ENCODE assay signal across 19 cellular contexts in genomic region chr3:171011536-171012336, GRCh38. TPM values are rescaled to one million over a fixed set of nuclear protein-coding genes. Genes with fewer than 3 reads are reported as not detected.
DNase-seq lines count a peak whose midpoint lies in the region; ATAC-seq, FAIRE-seq and TF ChIP-seq lines count a peak whose summit lies in the region.
"Had no signal": no experiment of that assay in that cellular context is flagged by ENCODE, and none has a peak within 500 bp of the region (broad histone marks: within the 10 kb centered on the region; RNA-seq: fewer than 3 reads in every experiment).

No MANE protein-coding gene starts in this region.

- no peaks in the 10 kb centered on the region for H3K36me3 Mint-ChIP-seq in MCF 10A (ENCODE audit: insufficient read depth, unreplicated experiment)

- H3K4me2 ChIP-seq in K562 (ENCODE audit: insufficient read depth, low read length) (no peak overlapping the region), HepG2 (ENCODE audit: low read depth, low read length) (no peak overlapping the region)

- intact Hi-C loops in K562 (cut with micrococcal nuclease): no loop called here
- intact Hi-C loops in HepG2 (cut with micrococcal nuclease; ENCODE audit: unreplicated experiment): no loop called here
- intact Hi-C loops in MCF 10A (cut with micrococcal nuclease): no loop called here

- H3K4me1 ChIP-seq in HEK293 (ENCODE audit: control insufficient read depth, insufficient read depth, low read length) (no peaks in the 10 kb centered on the region), K562 (replicated peaks in 1 of 2; ENCODE audit: control insufficient read depth in 2 of 2, insufficient read depth in 2 of 2, low read length in 2 of 2) (peaks cover 0 to 9% of the 10 kb centered on the region in 2 experiments; a peak in 2 of 5 replicates), HepG2 (ENCODE audit: insufficient read depth, low read length) (peaks cover 56% of the 10 kb centered on the region), small intestine (ENCODE audit: control insufficient read depth in 2 of 2, insufficient read depth in 1 of 2, low read depth in 1 of 2, low read length in 1 of 2) (peaks cover 0 to 5% of the 10 kb centered on the region in 2 donors)
- H3K4me1 ChIP-seq: BE2C had no signal

- H3K4me3 ChIP-seq in HEK293 (ENCODE audit: low read depth, low read length): no peak overlapping the region
- H3K4me3 ChIP-seq in K562: no peak overlapping the region
- H3K4me3 ChIP-seq in HepG2 (replicated peaks in 1 of 3; ENCODE audit: insufficient read depth in 1 of 3, low read depth in 2 of 3, low read length in 3 of 3): no peak overlapping the region
- H3K4me3 ChIP-seq in small intestine (ENCODE audit: low read depth in 1 of 2, low read length in 2 of 2): no peak overlapping the region
- H3K4me3 ChIP-seq: GM12878 had no signal

- no peaks in the 10 kb centered on the region for H3K9me1 ChIP-seq in K562 (ENCODE audit: control insufficient read depth, insufficient read depth, low read length)

- H3K4me1 Mint-ChIP-seq in MCF 10A (ENCODE audit: insufficient read depth, unreplicated experiment): no peaks in the 10 kb centered on the region
- H3K4me1 Mint-ChIP-seq: H9 had no signal

- no peaks in the 10 kb centered on the region for H3K9me3 Mint-ChIP-seq in MCF 10A (ENCODE audit: unreplicated experiment)
- H3K9me3 Mint-ChIP-seq: CD4-positive, alpha-beta T cell; H9 had no signal

- TF ChIP-seq POLR2A in K562 (conservative IDR thresholded peaks at IDR 0.05) (no peak), HepG2 (IDR thresholded peaks at IDR 0.05; ENCODE audit: insufficient read depth in 1 of 2, low read depth in 2 of 2, low read length in 2 of 2) (no peak)

- BruUV-seq in K562 (replicated peaks; lab: Mats Ljungman, UMichigan): no TSS peak
- BruUV-seq in HepG2 (replicated peaks; lab: Mats Ljungman, UMichigan): no TSS peak
- BruUV-seq in MCF 10A (replicated peaks; lab: Mats Ljungman, UMichigan): no TSS peak

- no peaks in the 10 kb centered on the region for H3K27me3 Mint-ChIP-seq in MCF 10A (ENCODE audit: insufficient read depth, unreplicated experiment)

- H3K4me3 Mint-ChIP-seq in MCF 10A (ENCODE audit: unreplicated experiment): no peak overlapping the region
- H3K4me3 Mint-ChIP-seq: CD4-positive, alpha-beta T cell; H9 had no signal

- H3K27me3 ChIP-seq in K562 (ENCODE audit: control insufficient read depth in 2 of 2, insufficient read depth in 2 of 2, low read length in 2 of 2) (no peaks in the 10 kb centered on the region), HepG2 (ENCODE audit: control insufficient read depth in 1 of 2, insufficient read depth in 2 of 2, low read length in 2 of 2) (no peaks in the 10 kb centered on the region), small intestine (ENCODE audit: control insufficient read depth in 2 of 2, insufficient read depth in 2 of 2, low read length in 2 of 2) (peaks cover 0 to 2% of the 10 kb centered on the region in 2 donors)
- H3K27me3 ChIP-seq: BE2C had no signal

- FAIRE-seq in K562 (lab: Jason Lieb, UNC) (no peak), HepG2 (lab: Jason Lieb, UNC) (no peak), small intestine (lab: Jason Lieb, UNC) (no peak)
- FAIRE-seq: GM12878 had no signal

- H3K27ac ChIP-seq in HEK293 (ENCODE audit: extremely low read depth, low read depth, low read length) (no peak overlapping the region), K562 (ENCODE audit: extremely low read depth, low read depth, low read length) (no peak overlapping the region), HepG2 (ENCODE audit: extremely low read length, insufficient read depth, low read length) (no peak overlapping the region), small intestine (ENCODE audit: low read depth in 1 of 2, low read length in 1 of 2) (no peak overlapping the region)

- H4K20me1 ChIP-seq in K562 (replicated peaks; ENCODE audit: control insufficient read depth, insufficient read depth, low read length) (no peaks in the 10 kb centered on the region), HepG2 (ENCODE audit: insufficient read depth, low read length) (no peaks in the 10 kb centered on the region)

- H3K9me3 ChIP-seq in HEK293 (ENCODE audit: control insufficient read depth, insufficient read depth, low read depth, low read length): no peaks in the 10 kb centered on the region
- H3K9me3 ChIP-seq in K562 (replicated peaks; ENCODE audit: control insufficient read depth, insufficient read depth, low read depth, low read length): no peaks in the 10 kb centered on the region
- H3K9me3 ChIP-seq in HepG2 (ENCODE audit: low read length): no peaks in the 10 kb centered on the region
- no peaks in the 10 kb centered on the region for H3K9me3 ChIP-seq in small intestine (ENCODE audit: control insufficient read depth, low read depth)
- H3K9me3 ChIP-seq: BE2C had no signal

- H2AFZ ChIP-seq in K562 (ENCODE audit: low read depth, low read length): no peak overlapping the region
- no peak overlapping the region for H2AFZ ChIP-seq in HepG2 (ENCODE audit: low read length)

- in situ Hi-C loops in K562 (cut with MboI) (no loop called here), HepG2 (cut with HindIII; ENCODE audit: extremely low pct_ligation_motif_present, low pct_unique_long_range_greater_than_20kb) (no loop called here)

- CTCF ChIA-PET in HEK293 (lab: Yijun Ruan, JAX) (no interaction called here), K562 (lab: Yijun Ruan, JAX; ENCODE audit: low intra/inter-chr PET ratio) (no interaction called here), HepG2 (lab: Yijun Ruan, JAX; ENCODE audit: low intra/inter-chr PET ratio, low total read pairs) (no interaction called here), MCF 10A (lab: Yijun Ruan, JAX) (interaction anchor here (0.5 to 0.6 kb wide), 2 partner anchors 70 to 110 kb away, joined by 3 read pairs; no protein-coding TSS in a partner anchor)

- 4% methylated on average over 4 of the region's 4 CpGs for WGBS in K562 (ENCODE audit: insufficient coverage, low coverage, missing lambda C conversion rate)
- 97% methylated on average over 4 of the region's 4 CpGs for WGBS in HepG2 (ENCODE audit: low lambda C conversion rate)
- 59 to 82% (median 64%) methylated on average over 4 of the region's 4 CpGs for WGBS in small intestine, 3 donors

- H3K79me2 ChIP-seq in K562 (ENCODE audit: control insufficient read depth, insufficient read depth, low read length) (no peaks in the 10 kb centered on the region), HepG2 (ENCODE audit: insufficient read depth, low read length) (no peaks in the 10 kb centered on the region)

- H3K36me3 ChIP-seq in HEK293 (ENCODE audit: control insufficient read depth in 2 of 2, insufficient read depth in 1 of 2, low read length in 2 of 2): no peaks in the 10 kb centered on the region
- no peaks in the 10 kb centered on the region for H3K36me3 ChIP-seq in K562 (ENCODE audit: control insufficient read depth, insufficient read depth, low read length)
- peaks cover 8 to 29% of the 10 kb centered on the region in 2 experiments for H3K36me3 ChIP-seq in HepG2 (replicated peaks in 1 of 2; ENCODE audit: control insufficient read depth in 1 of 2, insufficient read depth in 2 of 2, low read length in 2 of 2)
- H3K36me3 ChIP-seq in small intestine (ENCODE audit: control insufficient read depth in 2 of 2, insufficient read depth in 2 of 2, low read length in 2 of 2): peaks cover 0 to 14% of the 10 kb centered on the region in 2 donors
- H3K36me3 ChIP-seq: BE2C had no signal

- TF ChIP-seq CTCF in HEK293 (tag by site-specific recombination; IDR thresholded peaks at IDR 0.05) (no peak), K562 (IDR thresholded peaks at IDR 0.05 in 2 of 3, conservative IDR thresholded peaks at IDR 0.05 in 1 of 3; ENCODE audit: insufficient read depth in 2 of 3, low read depth in 1 of 3, low read length in 3 of 3) (no peak), HepG2 (CRISPR knock-in tag; IDR thresholded peaks at IDR 0.05) (no peak), MCF 10A (IDR thresholded peaks at IDR 0.05; ENCODE audit: unreplicated experiment) (no peak)

- DNase-seq in K562 (ENCODE audit: extremely low read depth in 1 of 4, low spot score in 3 of 4) (no peak), HepG2 (ENCODE audit: low spot score) (no peak), small intestine (peak; percentile 53), CD1c-positive myeloid dendritic cell (ENCODE audit: extremely low spot score) (no peak), foreskin melanocyte (no peak), MCF 10A (ENCODE audit: unreplicated experiment) (no peak)
- DNase-seq: ACHN; BE2C; C1 segment of cervical spinal cord; CD4-positive, alpha-beta T cell; DMS153; DND-41; EL; GOT3; H9; KBM-7 had no signal

- POLR2A ChIA-PET in HEK293 (lab: Yijun Ruan, JAX) (interaction anchor here (0.8 kb wide), 1 partner anchor 12 kb away, joined by 3 read pairs; no protein-coding TSS in a partner anchor), K562 (lab: Yijun Ruan, JAX) (interaction anchor here (1.1 kb wide), 1 partner anchor 10 kb away, joined by 3 read pairs; no protein-coding TSS in a partner anchor), HepG2 (lab: Yijun Ruan, JAX) (no interaction called here), MCF 10A (lab: Yijun Ruan, JAX) (interaction anchor here (0.6 to 0.7 kb wide), 2 partner anchors 32 to 273 kb away, joined by 3 read pairs; no protein-coding TSS in a partner anchor)

- H3K9ac ChIP-seq in K562 (ENCODE audit: insufficient read depth in 1 of 2, low read depth in 2 of 2, low read length in 2 of 2) (no peak overlapping the region), HepG2 (ENCODE audit: insufficient read depth, low read depth, low read length) (no peak overlapping the region)

- no peak overlapping the region for H3K27ac Mint-ChIP-seq in MCF 10A (ENCODE audit: low read depth, unreplicated experiment)
- H3K27ac Mint-ChIP-seq: CD4-positive, alpha-beta T cell; H9 had no signal

- TF ChIP-seq EP300 in K562 (IDR thresholded peaks at IDR 0.05; ENCODE audit: low read length) (no peak), HepG2 (IDR thresholded peaks at IDR 0.05; ENCODE audit: low read depth in 2 of 2, low read length in 2 of 2) (no peak), HepG2 (CRISPR knock-in tag; IDR thresholded peaks at IDR 0.05; ENCODE audit: borderline replicate concordance) (no peak)

- ATAC-seq in K562 (no peak), HepG2 (no peak)
- ATAC-seq: GM12878 had no signal

- no peak for TF ChIP-seq RAD21 in K562 (CRISPR knock-in tag; conservative IDR thresholded peaks at IDR 0.05 in 1 of 2, IDR thresholded peaks at IDR 0.05 in 1 of 2)
- TF ChIP-seq RAD21 in HepG2 (CRISPR knock-in tag; IDR thresholded peaks at IDR 0.05): no peak

RNA-seq across cellular contexts. Expression of gene SLC2A2, which starts 14.8 kb away (rescaled TPM):
- total RNA-seq in K562 (2011; cell fraction: chromatin; rRNA removed; ENCODE audit: low replicate concordance): not detected in 2 replicates
- not detected in 2 replicates for total RNA-seq in K562 (2011; cell fraction: nucleolus; rRNA removed)
- not detected in 2 replicates for total RNA-seq in K562 (2011; cell fraction: nucleoplasm; rRNA removed)
- total RNA-seq in K562 (2014; rRNA removed) (not detected in 2 replicates), K562 (2014; rRNA removed; fragmentation: Illumina TruSeq; extraction: Trizol) (not detected in 2 replicates), K562 (2015; rRNA removed; fragmentation: Illumina TruSeq; extraction: Trizol) (not detected in 2 replicates), K562 (2021) (0.18 TPM in 1 of 2 replicates, not detected in the other), HepG2 (2016; rRNA removed; fragmentation: Illumina TruSeq; extraction: Trizol) (14.5 and 19.5 TPM in 2 replicates), MCF 10A (2022) (not detected in 2 replicates)
- polyA plus RNA-seq in K562 (2011; rRNA removed) (not detected in 2 replicates), K562 (2014; fragmentation: Illumina TruSeq; extraction: Trizol) (not detected in 2 replicates), K562 (2014; fragmentation: Nextera tagmentation; extraction: Ambion mirVana) (not detected), K562 (2014; rRNA removed) (not detected in 2 replicates), HepG2 (2011; rRNA removed) (15.5 and 23.2 TPM in 2 replicates), small intestine (10 to 100 TPM; 24.6 to 74.9 (median 58.9) TPM)
- polyA plus RNA-seq in K562 (2011; cell fraction: cytosol; rRNA removed): not detected in 2 replicates
- polyA plus RNA-seq in K562 (2011; cell fraction: nucleus; rRNA removed): not detected in 2 replicates
- not detected in 2 replicates for polyA plus RNA-seq in K562 (2012)
- polyA minus RNA-seq in K562 (2011; rRNA and poly(A)+ RNA removed): not detected in 2 replicates
- not detected in 2 replicates for polyA minus RNA-seq in K562 (2011; cell fraction: cytosol; rRNA and poly(A)+ RNA removed)
- not detected in 2 replicates for polyA minus RNA-seq in K562 (2011; cell fraction: nucleus; rRNA and poly(A)+ RNA removed)
- 1.7 TPM in 2 replicates for total RNA-seq in HepG2 (2016; cell fraction: cytosol; rRNA removed; fragmentation: Illumina TruSeq; extraction: Trizol; ENCODE audit: low read depth)
- total RNA-seq in HepG2 (2016; cell fraction: insoluble cytoplasmic fraction; rRNA removed; fragmentation: Illumina TruSeq; extraction: Trizol): 15.1 and 18.6 TPM in 2 replicates
- 4.7 and 4.9 TPM in 2 replicates for total RNA-seq in HepG2 (2016; cell fraction: membrane; rRNA removed; fragmentation: Illumina TruSeq; extraction: Trizol)
- total RNA-seq in HepG2 (2016; cell fraction: nucleus; rRNA removed; fragmentation: Illumina TruSeq; extraction: Trizol): 18.5 TPM in 2 replicates
- polyA plus RNA-seq in HepG2 (2011; cell fraction: cytosol; rRNA removed): 11.5 and 13.8 TPM in 2 replicates
- polyA plus RNA-seq in HepG2 (2011; cell fraction: nucleus; rRNA removed): 10.7 and 12.3 TPM in 2 replicates
- polyA plus RNA-seq in HepG2 (2012): 28.7 and 38.8 TPM in 2 replicates
- polyA plus RNA-seq in HepG2 (2016; cell fraction: cytosol; fragmentation: Illumina TruSeq; extraction: Trizol; ENCODE audit: low read depth): 0.72 and 0.91 TPM in 2 replicates
- polyA plus RNA-seq in HepG2 (2016; cell fraction: insoluble cytoplasmic fraction; fragmentation: Illumina TruSeq; extraction: Trizol; ENCODE audit: low read depth): 8.5 and 9.2 TPM in 2 replicates
- 1.6 and 2.0 TPM in 2 replicates for polyA plus RNA-seq in HepG2 (2016; cell fraction: membrane; fragmentation: Illumina TruSeq; extraction: Trizol; ENCODE audit: low read depth)
- polyA plus RNA-seq in HepG2 (2016; cell fraction: nucleus; fragmentation: Illumina TruSeq; extraction: Trizol; ENCODE audit: insufficient read depth, low read depth): 12.0 and 14.2 TPM in 2 replicates
- polyA minus RNA-seq in HepG2 (2011; rRNA and poly(A)+ RNA removed; ENCODE audit: low replicate concordance): 121 TPM in 1 of 2 replicates, not detected in the other
- 31.0 and 34.4 TPM in 2 replicates for polyA minus RNA-seq in HepG2 (2011; cell fraction: cytosol; rRNA and poly(A)+ RNA removed)
- polyA minus RNA-seq in HepG2 (2011; cell fraction: nucleus; rRNA and poly(A)+ RNA removed): 58.9 and 76.6 TPM in 2 replicates
- total RNA-seq: CD4-positive, alpha-beta T cell; G401; H9 had no signal
